2 cellular contexts compared by ENCODE assay signal in the genomic region with DNA sequence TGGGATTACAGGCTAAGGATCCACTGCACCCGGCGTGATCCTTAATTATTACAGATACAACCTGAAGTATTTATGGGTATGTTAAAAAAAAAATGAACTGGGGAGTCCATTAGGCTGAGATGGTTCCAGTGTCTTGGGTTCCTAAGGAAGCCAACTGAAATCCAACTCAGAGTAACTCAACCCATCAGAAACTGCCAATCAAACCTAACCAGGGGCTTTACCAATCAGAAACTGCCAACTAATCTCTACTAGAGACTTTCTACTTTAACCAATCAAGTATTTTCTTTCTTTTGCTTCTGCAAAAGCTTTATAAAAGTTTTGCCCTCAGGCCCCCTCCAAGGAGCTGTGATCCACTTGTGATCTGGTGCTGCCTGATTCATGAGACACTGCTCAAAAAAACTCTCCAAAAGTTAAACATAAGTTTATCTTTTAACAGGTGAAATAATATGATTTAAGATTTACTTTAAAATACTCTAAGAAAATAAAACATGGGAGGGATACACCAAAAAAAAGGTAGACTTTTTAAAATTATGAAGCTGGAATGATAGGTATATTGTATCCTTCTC.
TF ChIP-seq lines count a peak whose summit lies in the region.

No MANE protein-coding gene starts in this region.

TF ChIP-seq in GM23338, 12 proteins besides CTCF, POLR2A, EP300 and RAD21 (continued from another document):
- TF ChIP-seq, protein P1, sequence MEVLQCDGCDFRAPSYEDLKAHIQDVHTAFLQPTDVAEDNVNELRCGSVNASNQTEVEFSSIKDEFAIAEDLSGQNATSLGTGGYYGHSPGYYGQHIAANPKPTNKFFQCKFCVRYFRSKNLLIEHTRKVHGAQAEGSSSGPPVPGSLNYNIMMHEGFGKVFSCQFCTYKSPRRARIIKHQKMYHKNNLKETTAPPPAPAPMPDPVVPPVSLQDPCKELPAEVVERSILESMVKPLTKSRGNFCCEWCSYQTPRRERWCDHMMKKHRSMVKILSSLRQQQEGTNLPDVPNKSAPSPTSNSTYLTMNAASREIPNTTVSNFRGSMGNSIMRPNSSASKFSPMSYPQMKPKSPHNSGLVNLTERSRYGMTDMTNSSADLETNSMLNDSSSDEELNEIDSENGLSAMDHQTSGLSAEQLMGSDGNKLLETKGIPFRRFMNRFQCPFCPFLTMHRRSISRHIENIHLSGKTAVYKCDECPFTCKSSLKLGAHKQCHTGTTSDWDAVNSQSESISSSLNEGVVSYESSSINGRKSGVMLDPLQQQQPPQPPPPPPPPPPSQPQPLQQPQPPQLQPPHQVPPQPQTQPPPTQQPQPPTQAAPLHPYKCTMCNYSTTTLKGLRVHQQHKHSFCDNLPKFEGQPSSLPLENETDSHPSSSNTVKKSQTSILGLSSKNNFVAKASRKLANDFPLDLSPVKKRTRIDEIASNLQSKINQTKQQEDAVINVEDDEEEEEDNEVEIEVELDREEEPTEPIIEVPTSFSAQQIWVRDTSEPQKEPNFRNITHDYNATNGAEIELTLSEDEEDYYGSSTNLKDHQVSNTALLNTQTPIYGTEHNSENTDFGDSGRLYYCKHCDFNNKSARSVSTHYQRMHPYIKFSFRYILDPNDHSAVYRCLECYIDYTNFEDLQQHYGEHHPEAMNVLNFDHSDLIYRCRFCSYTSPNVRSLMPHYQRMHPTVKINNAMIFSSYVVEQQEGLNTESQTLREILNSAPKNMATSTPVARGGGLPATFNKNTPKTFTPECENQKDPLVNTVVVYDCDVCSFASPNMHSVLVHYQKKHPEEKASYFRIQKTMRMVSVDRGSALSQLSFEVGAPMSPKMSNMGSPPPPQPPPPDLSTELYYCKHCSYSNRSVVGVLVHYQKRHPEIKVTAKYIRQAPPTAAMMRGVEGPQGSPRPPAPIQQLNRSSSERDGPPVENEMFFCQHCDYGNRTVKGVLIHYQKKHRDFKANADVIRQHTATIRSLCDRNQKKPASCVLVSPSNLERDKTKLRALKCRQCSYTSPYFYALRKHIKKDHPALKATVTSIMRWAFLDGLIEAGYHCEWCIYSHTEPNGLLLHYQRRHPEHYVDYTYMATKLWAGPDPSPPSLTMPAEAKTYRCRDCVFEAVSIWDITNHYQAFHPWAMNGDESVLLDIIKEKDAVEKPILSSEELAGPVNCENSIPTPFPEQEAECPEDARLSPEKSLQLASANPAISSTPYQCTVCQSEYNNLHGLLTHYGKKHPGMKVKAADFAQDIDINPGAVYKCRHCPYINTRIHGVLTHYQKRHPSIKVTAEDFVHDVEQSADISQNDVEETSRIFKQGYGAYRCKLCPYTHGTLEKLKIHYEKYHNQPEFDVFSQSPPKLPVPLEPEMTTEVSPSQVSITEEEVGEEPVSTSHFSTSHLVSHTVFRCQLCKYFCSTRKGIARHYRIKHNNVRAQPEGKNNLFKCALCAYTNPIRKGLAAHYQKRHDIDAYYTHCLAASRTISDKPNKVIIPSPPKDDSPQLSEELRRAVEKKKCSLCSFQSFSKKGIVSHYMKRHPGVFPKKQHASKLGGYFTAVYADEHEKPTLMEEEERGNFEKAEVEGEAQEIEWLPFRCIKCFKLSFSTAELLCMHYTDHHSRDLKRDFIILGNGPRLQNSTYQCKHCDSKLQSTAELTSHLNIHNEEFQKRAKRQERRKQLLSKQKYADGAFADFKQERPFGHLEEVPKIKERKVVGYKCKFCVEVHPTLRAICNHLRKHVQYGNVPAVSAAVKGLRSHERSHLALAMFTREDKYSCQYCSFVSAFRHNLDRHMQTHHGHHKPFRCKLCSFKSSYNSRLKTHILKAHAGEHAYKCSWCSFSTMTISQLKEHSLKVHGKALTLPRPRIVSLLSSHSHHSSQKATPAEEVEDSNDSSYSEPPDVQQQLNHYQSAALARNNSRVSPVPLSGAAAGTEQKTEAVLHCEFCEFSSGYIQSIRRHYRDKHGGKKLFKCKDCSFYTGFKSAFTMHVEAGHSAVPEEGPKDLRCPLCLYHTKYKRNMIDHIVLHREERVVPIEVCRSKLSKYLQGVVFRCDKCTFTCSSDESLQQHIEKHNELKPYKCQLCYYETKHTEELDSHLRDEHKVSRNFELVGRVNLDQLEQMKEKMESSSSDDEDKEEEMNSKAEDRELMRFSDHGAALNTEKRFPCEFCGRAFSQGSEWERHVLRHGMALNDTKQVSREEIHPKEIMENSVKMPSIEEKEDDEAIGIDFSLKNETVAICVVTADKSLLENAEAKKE (CRISPR knock-in tag; IDR thresholded peaks at IDR 0.05): no peak
- TF ChIP-seq, protein P2, sequence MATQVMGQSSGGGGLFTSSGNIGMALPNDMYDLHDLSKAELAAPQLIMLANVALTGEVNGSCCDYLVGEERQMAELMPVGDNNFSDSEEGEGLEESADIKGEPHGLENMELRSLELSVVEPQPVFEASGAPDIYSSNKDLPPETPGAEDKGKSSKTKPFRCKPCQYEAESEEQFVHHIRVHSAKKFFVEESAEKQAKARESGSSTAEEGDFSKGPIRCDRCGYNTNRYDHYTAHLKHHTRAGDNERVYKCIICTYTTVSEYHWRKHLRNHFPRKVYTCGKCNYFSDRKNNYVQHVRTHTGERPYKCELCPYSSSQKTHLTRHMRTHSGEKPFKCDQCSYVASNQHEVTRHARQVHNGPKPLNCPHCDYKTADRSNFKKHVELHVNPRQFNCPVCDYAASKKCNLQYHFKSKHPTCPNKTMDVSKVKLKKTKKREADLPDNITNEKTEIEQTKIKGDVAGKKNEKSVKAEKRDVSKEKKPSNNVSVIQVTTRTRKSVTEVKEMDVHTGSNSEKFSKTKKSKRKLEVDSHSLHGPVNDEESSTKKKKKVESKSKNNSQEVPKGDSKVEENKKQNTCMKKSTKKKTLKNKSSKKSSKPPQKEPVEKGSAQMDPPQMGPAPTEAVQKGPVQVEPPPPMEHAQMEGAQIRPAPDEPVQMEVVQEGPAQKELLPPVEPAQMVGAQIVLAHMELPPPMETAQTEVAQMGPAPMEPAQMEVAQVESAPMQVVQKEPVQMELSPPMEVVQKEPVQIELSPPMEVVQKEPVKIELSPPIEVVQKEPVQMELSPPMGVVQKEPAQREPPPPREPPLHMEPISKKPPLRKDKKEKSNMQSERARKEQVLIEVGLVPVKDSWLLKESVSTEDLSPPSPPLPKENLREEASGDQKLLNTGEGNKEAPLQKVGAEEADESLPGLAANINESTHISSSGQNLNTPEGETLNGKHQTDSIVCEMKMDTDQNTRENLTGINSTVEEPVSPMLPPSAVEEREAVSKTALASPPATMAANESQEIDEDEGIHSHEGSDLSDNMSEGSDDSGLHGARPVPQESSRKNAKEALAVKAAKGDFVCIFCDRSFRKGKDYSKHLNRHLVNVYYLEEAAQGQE (IDR thresholded peaks at IDR 0.05; ENCODE audit: unreplicated experiment): no peak
- TF ChIP-seq JUNB (IDR thresholded peaks at IDR 0.05; ENCODE audit: unreplicated experiment): no peak
- no peak for TF ChIP-seq NANOG (IDR thresholded peaks at IDR 0.05; ENCODE audit: borderline replicate concordance)
- no peak for TF ChIP-seq ZNF114 (CRISPR knock-in tag; IDR thresholded peaks at IDR 0.05)
- TF ChIP-seq CREB1 (CRISPR knock-in tag; IDR thresholded peaks at IDR 0.05; ENCODE audit: low read depth): no peak
- no peak for TF ChIP-seq EZH2phosphoT487 (IDR thresholded peaks at IDR 0.05; ENCODE audit: unreplicated experiment)
- TF ChIP-seq ZNF331 (CRISPR knock-in tag; IDR thresholded peaks at IDR 0.05; ENCODE audit: low read depth): no peak
- no peak for TF ChIP-seq EZH2 (IDR thresholded peaks at IDR 0.05; ENCODE audit: low read depth, unreplicated experiment)

TF ChIP-seq in HepG2, 621 proteins besides CTCF, POLR2A, EP300 and RAD21 (continued from another document):
- TF ChIP-seq, protein P3, sequence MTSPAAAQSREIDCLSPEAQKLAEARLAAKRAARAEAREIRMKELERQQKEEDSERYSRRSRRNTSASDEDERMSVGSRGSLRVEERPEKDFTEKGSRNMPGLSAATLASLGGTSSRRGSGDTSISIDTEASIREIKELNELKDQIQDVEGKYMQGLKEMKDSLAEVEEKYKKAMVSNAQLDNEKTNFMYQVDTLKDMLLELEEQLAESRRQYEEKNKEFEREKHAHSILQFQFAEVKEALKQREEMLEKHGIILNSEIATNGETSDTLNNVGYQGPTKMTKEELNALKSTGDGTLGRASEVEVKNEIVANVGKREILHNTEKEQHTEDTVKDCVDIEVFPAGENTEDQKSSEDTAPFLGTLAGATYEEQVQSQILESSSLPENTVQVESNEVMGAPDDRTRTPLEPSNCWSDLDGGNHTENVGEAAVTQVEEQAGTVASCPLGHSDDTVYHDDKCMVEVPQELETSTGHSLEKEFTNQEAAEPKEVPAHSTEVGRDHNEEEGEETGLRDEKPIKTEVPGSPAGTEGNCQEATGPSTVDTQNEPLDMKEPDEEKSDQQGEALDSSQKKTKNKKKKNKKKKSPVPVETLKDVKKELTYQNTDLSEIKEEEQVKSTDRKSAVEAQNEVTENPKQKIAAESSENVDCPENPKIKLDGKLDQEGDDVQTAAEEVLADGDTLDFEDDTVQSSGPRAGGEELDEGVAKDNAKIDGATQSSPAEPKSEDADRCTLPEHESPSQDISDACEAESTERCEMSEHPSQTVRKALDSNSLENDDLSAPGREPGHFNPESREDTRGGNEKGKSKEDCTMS (CRISPR knock-in tag; conservative IDR thresholded peaks at IDR 0.05): no peak
- TF ChIP-seq ZFP36L1 (CRISPR knock-in tag; IDR thresholded peaks at IDR 0.05) (no peak), ZNF333 (CRISPR knock-in tag; IDR thresholded peaks at IDR 0.05; ENCODE audit: borderline replicate concordance) (no peak), ZNF12 (CRISPR knock-in tag; IDR thresholded peaks at IDR 0.05) (no peak), ZNF343 (CRISPR knock-in tag; IDR thresholded peaks at IDR 0.05) (no peak), FOXA3 (CRISPR knock-in tag; IDR thresholded peaks at IDR 0.05) (no peak), HMG20A (CRISPR knock-in tag; IDR thresholded peaks at IDR 0.05; ENCODE audit: borderline replicate concordance) (no peak), ZNF543 (CRISPR knock-in tag; IDR thresholded peaks at IDR 0.05) (no peak), ZNF891 (CRISPR knock-in tag; IDR thresholded peaks at IDR 0.05) (no peak), SP2 (CRISPR knock-in tag; IDR thresholded peaks at IDR 0.05) (no peak), PHF5A (CRISPR knock-in tag; IDR thresholded peaks at IDR 0.05; ENCODE audit: low read depth, unreplicated experiment) (no peak), NFRKB (IDR thresholded peaks at IDR 0.05) (no peak), ZNF235 (CRISPR knock-in tag; IDR thresholded peaks at IDR 0.05; ENCODE audit: borderline replicate concordance) (no peak)
- TF ChIP-seq, protein P4, sequence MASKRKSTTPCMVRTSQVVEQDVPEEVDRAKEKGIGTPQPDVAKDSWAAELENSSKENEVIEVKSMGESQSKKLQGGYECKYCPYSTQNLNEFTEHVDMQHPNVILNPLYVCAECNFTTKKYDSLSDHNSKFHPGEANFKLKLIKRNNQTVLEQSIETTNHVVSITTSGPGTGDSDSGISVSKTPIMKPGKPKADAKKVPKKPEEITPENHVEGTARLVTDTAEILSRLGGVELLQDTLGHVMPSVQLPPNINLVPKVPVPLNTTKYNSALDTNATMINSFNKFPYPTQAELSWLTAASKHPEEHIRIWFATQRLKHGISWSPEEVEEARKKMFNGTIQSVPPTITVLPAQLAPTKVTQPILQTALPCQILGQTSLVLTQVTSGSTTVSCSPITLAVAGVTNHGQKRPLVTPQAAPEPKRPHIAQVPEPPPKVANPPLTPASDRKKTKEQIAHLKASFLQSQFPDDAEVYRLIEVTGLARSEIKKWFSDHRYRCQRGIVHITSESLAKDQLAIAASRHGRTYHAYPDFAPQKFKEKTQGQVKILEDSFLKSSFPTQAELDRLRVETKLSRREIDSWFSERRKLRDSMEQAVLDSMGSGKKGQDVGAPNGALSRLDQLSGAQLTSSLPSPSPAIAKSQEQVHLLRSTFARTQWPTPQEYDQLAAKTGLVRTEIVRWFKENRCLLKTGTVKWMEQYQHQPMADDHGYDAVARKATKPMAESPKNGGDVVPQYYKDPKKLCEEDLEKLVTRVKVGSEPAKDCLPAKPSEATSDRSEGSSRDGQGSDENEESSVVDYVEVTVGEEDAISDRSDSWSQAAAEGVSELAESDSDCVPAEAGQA (IDR thresholded peaks at IDR 0.05; ENCODE audit: low read depth): no peak
- TF ChIP-seq, protein P4 (CRISPR knock-in tag; IDR thresholded peaks at IDR 0.05; ENCODE audit: borderline replicate concordance): no peak
- TF ChIP-seq, protein P5, sequence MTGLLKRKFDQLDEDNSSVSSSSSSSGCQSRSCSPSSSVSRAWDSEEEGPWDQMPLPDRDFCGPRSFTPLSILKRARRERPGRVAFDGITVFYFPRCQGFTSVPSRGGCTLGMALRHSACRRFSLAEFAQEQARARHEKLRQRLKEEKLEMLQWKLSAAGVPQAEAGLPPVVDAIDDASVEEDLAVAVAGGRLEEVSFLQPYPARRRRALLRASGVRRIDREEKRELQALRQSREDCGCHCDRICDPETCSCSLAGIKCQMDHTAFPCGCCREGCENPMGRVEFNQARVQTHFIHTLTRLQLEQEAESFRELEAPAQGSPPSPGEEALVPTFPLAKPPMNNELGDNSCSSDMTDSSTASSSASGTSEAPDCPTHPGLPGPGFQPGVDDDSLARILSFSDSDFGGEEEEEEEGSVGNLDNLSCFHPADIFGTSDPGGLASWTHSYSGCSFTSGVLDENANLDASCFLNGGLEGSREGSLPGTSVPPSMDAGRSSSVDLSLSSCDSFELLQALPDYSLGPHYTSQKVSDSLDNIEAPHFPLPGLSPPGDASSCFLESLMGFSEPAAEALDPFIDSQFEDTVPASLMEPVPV (CRISPR knock-in tag; IDR thresholded peaks at IDR 0.05): no peak
TF ChIP-seq in HepG2: peak in this region for 0.
